8 cellular contexts compared by ENCODE assay signal in the genomic region with DNA sequence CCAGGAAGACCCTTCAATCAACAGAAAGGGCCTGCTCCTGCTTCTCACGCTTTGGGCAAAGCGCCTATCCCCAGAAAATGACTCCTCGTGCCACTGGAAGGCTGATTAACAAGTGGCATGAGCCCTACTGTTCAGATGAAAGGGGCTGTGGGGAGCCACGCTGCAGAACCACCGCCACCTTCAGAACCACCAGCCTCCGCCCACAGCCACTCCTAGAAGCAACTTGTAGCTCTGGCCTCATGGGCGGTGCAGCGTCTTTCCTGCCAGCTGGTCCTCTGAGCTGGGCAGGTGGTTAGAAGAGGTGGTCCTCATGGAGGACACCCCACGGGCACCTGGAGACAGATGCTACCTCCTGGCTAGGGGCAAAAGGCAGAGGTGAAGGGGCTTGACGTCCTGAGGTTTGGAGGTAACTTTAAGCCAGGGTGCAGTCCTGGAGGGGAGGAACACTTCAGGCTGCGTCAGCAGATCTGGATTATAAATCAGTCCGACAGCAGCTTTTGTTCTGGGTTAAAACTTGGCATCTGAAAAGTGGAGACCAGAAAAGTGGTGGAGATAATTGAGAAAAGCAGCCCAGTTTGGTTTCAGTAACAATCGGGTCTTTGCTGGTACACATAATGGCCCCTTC. TPM values are rescaled to one million over a fixed set of nuclear protein-coding genes. Genes with fewer than 3 reads are reported as not detected.
A peak's percentile ranks its signal among the peaks of the same experiment; 100 is the strongest.
DNase-seq lines count a peak whose midpoint lies in the region; ATAC-seq, FAIRE-seq and TF ChIP-seq lines count a peak whose summit lies in the region.

No MANE protein-coding gene starts in this region.

- CTCF ChIA-PET in A549 (lab: Yijun Ruan, JAX): interaction anchor here (0.8 to 3.3 kb wide), 5 partner anchors 9 to 80 kb away, joined by 3 to 13 read pairs (median 4); partner anchors contain the start of gene ANKRD39
- CTCF ChIA-PET in naive thymus-derived CD4-positive, alpha-beta T cell (lab: Charles Lee): interaction anchor here (0.6 to 1.9 kb wide), 7 partner anchors 13 to 339 kb away, joined by 3 to 12 read pairs (median 4); partner anchors contain the start of gene ANKRD39

- peaks cover 64% of the 10 kb centered on the region for H3K4me1 Mint-ChIP-seq in endothelial cell (ENCODE audit: unreplicated experiment)
- peaks cover 29 to 67% (median 55%) of the 10 kb centered on the region in 7 donors for H3K4me1 Mint-ChIP-seq in naive thymus-derived CD4-positive, alpha-beta T cell
- H3K4me1 Mint-ChIP-seq in type B pancreatic cell (ENCODE audit: unreplicated experiment): peaks cover 32% of the 10 kb centered on the region

- intact Hi-C loops in naive thymus-derived CD4-positive, alpha-beta T cell (cut with micrococcal nuclease): loop anchor here (1.0 to 2.0 kb wide), 7 partner anchors 12 to 92 kb away; partner anchors contain the start of gene ANKRD39 (in 1 of the 2)

- POLR2A ChIA-PET in A549 (lab: Yijun Ruan, JAX): no interaction called here
- POLR2A ChIA-PET in naive thymus-derived CD4-positive, alpha-beta T cell (lab: Charles Lee): interaction anchor here (0.7 to 5.9 kb wide), 24 partner anchors 9 to 92 kb away, joined by 3 to 76 read pairs (median 3); partner anchors contain the start of gene ANKRD39

- H3K27me3 Mint-ChIP-seq in endothelial cell (ENCODE audit: unreplicated experiment) (peaks cover 30% of the 10 kb centered on the region), type B pancreatic cell (no peaks in the 10 kb centered on the region)
- peaks cover 0 to 15% (median 0%) of the 10 kb centered on the region in 5 donors for H3K27me3 Mint-ChIP-seq in naive thymus-derived CD4-positive, alpha-beta T cell

- TF ChIP-seq EP300 in A549 (IDR thresholded peaks at IDR 0.05) (no peak), Ishikawa (IDR thresholded peaks at IDR 0.05; ENCODE audit: borderline replicate concordance) (no peak)

- H3K36me3 ChIP-seq in naive thymus-derived CD4-positive, alpha-beta T cell (ENCODE audit: control insufficient read depth in 2 of 3, insufficient read depth in 3 of 3, low read length in 3 of 3): peaks cover 0 to 15% (median 0%) of the 10 kb centered on the region in 3 experiments

- H3K4me1 ChIP-seq in A549: peaks cover 13% of the 10 kb centered on the region
- peaks cover 24 to 38% of the 10 kb centered on the region in 2 donors for H3K4me1 ChIP-seq in naive thymus-derived CD4-positive, alpha-beta T cell (ENCODE audit: control insufficient read depth in 2 of 2, insufficient read depth in 2 of 2, low read length in 2 of 2)

- H3K9me3 ChIP-seq in A549: no peaks in the 10 kb centered on the region
- H3K9me3 ChIP-seq in naive thymus-derived CD4-positive, alpha-beta T cell (ENCODE audit: control insufficient read depth in 2 of 3, low read length in 3 of 3): no peaks in the 10 kb centered on the region

- TF ChIP-seq CTCF in A549 (IDR thresholded peaks at IDR 0.05): no peak
- no peak for TF ChIP-seq CTCF in endothelial cell (IDR thresholded peaks at IDR 0.05; ENCODE audit: unreplicated experiment)
- no peak for TF ChIP-seq CTCF in type B pancreatic cell (conservative IDR thresholded peaks at IDR 0.05)

- H3K9me3 Mint-ChIP-seq in endothelial cell (ENCODE audit: unreplicated experiment): no peaks in the 10 kb centered on the region
- no peaks in the 10 kb centered on the region for H3K9me3 Mint-ChIP-seq in naive thymus-derived CD4-positive, alpha-beta T cell
- no peaks in the 10 kb centered on the region for H3K9me3 Mint-ChIP-seq in type B pancreatic cell

- FAIRE-seq in A549 (lab: Jason Lieb, UNC): no peak

- peak overlapping the region; percentile 100; the same call in 2 of the 3 replicates for H3K4me3 ChIP-seq in A549
- H3K4me3 ChIP-seq in naive thymus-derived CD4-positive, alpha-beta T cell (ENCODE audit: low read length): peak overlapping the region; percentile 52

- DNase-seq in A549 (ENCODE audit: low read depth in 1 of 2, low spot score in 1 of 2) (peak in 1 of 2 experiments; percentile 31), endothelial cell (ENCODE audit: low spot score) (no peak), type B pancreatic cell (ENCODE audit: extremely low spot score, unreplicated experiment) (no peak), GM19238 (ENCODE audit: insufficient read length, low spot score) (no peak)
- DNase-seq in activated CD8-positive, alpha-beta memory T cell treated with anti-CD3 and anti-CD28 coated beads for 24 hours: peak; percentile 81
- peak; percentile 45 to 76 (median 72) for DNase-seq in naive thymus-derived CD4-positive, alpha-beta T cell

- peaks cover 31% of the 10 kb centered on the region for H3K36me3 Mint-ChIP-seq in endothelial cell (ENCODE audit: low read depth, unreplicated experiment)
- peaks cover 0 to 8% (median 0%) of the 10 kb centered on the region in 5 donors for H3K36me3 Mint-ChIP-seq in naive thymus-derived CD4-positive, alpha-beta T cell
- peaks cover under 1% of the 10 kb centered on the region for H3K36me3 Mint-ChIP-seq in type B pancreatic cell

- peak overlapping the region; percentile 86 for H3K27ac Mint-ChIP-seq in endothelial cell (ENCODE audit: unreplicated experiment)
- H3K27ac Mint-ChIP-seq in naive thymus-derived CD4-positive, alpha-beta T cell: peak overlapping the region; percentile 81 to 98 (median 91)
- peak overlapping the region; percentile 96 for H3K27ac Mint-ChIP-seq in type B pancreatic cell

- ATAC-seq in A549: no peak
- ATAC-seq in naive thymus-derived CD4-positive, alpha-beta T cell: peak; percentile 73
- ATAC-seq in GM19023 (IDR thresholded peaks at IDR 0.05; ENCODE audit: unreplicated experiment): no peak

- no peak for TF ChIP-seq POLR2A in A549 (IDR thresholded peaks at IDR 0.05; ENCODE audit: low read length)

- peak overlapping the region; percentile 90 for H3K4me2 ChIP-seq in A549

- H3K27me3 ChIP-seq in naive thymus-derived CD4-positive, alpha-beta T cell (ENCODE audit: control insufficient read depth in 2 of 2, insufficient read depth in 2 of 2, low read length in 2 of 2): no peaks in the 10 kb centered on the region

- H3K4me3 Mint-ChIP-seq in endothelial cell (ENCODE audit: unreplicated experiment) (peak overlapping the region; percentile 94), type B pancreatic cell (peak overlapping the region; percentile 93)
- H3K4me3 Mint-ChIP-seq in naive thymus-derived CD4-positive, alpha-beta T cell: peak overlapping the region; percentile 83 to 96 (median 88)

- H3K27ac ChIP-seq in A549: peak overlapping the region; percentile 99 to 100; a peak in 5 of 6 replicates
- H3K27ac ChIP-seq in naive thymus-derived CD4-positive, alpha-beta T cell (ENCODE audit: low read depth, low read length): peak overlapping the region; percentile 85

- WGBS in A549 (ENCODE audit: missing lambda C conversion rate): 64% methylated on average over 13 of the region's 13 CpGs

- TF ChIP-seq RAD21 in A549 (conservative IDR thresholded peaks at IDR 0.05 in 1 of 2, IDR thresholded peaks at IDR 0.05 in 1 of 2) (no peak), Ishikawa (IDR thresholded peaks at IDR 0.05; ENCODE audit: low read depth) (no peak)

TF ChIP-seq in A549, 52 proteins besides CTCF, POLR2A, EP300 and RAD21 (continues in another document):
- no peak for TF ChIP-seq MAZ (IDR thresholded peaks at IDR 0.05; ENCODE audit: borderline replicate concordance, low read depth, low read length)

TF ChIP-seq in Ishikawa, 13 proteins besides CTCF, POLR2A, EP300 and RAD21 (continues in another document):
- TF ChIP-seq CREB1 (IDR thresholded peaks at IDR 0.05; ENCODE audit: low read depth) (no peak), TCF12 (IDR thresholded peaks at IDR 0.05; ENCODE audit: low read depth) (no peak)

RNA-seq across cellular contexts. Expression of gene SEMA4C, which starts 0.9 kb away (rescaled TPM):
- 11.0 and 16.4 TPM in 2 replicates for polyA plus RNA-seq in A549 (2011; rRNA removed)
- polyA plus RNA-seq in A549 (2012; cell fraction: cytosol; rRNA removed): 14.2 and 18.5 TPM in 2 replicates
- polyA plus RNA-seq in A549 (2012; cell fraction: nucleus; rRNA removed): 55.6 and 61.2 TPM in 2 replicates
- 12.3 to 15.1 TPM (median 14.4 TPM) in 3 replicates for polyA plus RNA-seq in A549 (2017; fragmentation: RNase III; extraction: RNeasy Plus Mini Kit Qiagen cat#74134 plus additional on column Dnase treatment)
- 21.6 and 27.6 TPM in 2 replicates for polyA minus RNA-seq in A549 (2011; rRNA and poly(A)+ RNA removed)
- 279 TPM for total RNA-seq in endothelial cell (ENCODE audit: unreplicated experiment)
- 10 to 100 TPM; 33.5 to 74.7 (median 44.1) TPM for total RNA-seq in naive thymus-derived CD4-positive, alpha-beta T cell
- polyA plus RNA-seq in naive thymus-derived CD4-positive, alpha-beta T cell: 1 to 10 TPM; 3.1 to 5.1 TPM
- 45.5 and 58.1 TPM in 2 replicates for total RNA-seq in type B pancreatic cell (ENCODE audit: low replicate concordance)

RNA-seq across cellular contexts. Expression of gene ANKRD39, which starts 12.9 kb away (rescaled TPM):
- polyA plus RNA-seq in A549 (2011; rRNA removed) (6.3 and 6.4 TPM in 2 replicates), A549 (2017; fragmentation: RNase III; extraction: RNeasy Plus Mini Kit Qiagen cat#74134 plus additional on column Dnase treatment) (16.4 to 16.5 TPM (median 16.5 TPM) in 3 replicates)
- polyA plus RNA-seq in A549 (2012; cell fraction: cytosol; rRNA removed): 20.8 and 24.3 TPM in 2 replicates
- polyA plus RNA-seq in A549 (2012; cell fraction: nucleus; rRNA removed): 27.9 and 33.4 TPM in 2 replicates
- polyA minus RNA-seq in A549 (2011; rRNA and poly(A)+ RNA removed): 4.3 and 6.2 TPM in 2 replicates
- total RNA-seq in endothelial cell (ENCODE audit: unreplicated experiment) (14.9 TPM), type B pancreatic cell (ENCODE audit: low replicate concordance) (16.6 and 17.7 TPM in 2 replicates)
- total RNA-seq in naive thymus-derived CD4-positive, alpha-beta T cell: 10 to 100 TPM; 12.0 to 38.4 (median 16.4) TPM
- 10 to 100 TPM; 15.6 to 19.9 TPM for polyA plus RNA-seq in naive thymus-derived CD4-positive, alpha-beta T cell

RNA-seq across cellular contexts. Expression of gene ANKRD23, which starts 26.9 kb away (rescaled TPM):
- polyA plus RNA-seq in A549 (2011; rRNA removed) (1.6 and 1.9 TPM in 2 replicates), A549 (2017; fragmentation: RNase III; extraction: RNeasy Plus Mini Kit Qiagen cat#74134 plus additional on column Dnase treatment) (2.1 to 2.5 TPM (median 2.4 TPM) in 3 replicates)
- polyA plus RNA-seq in A549 (2012; cell fraction: cytosol; rRNA removed): 2.4 and 3.1 TPM in 2 replicates
- polyA plus RNA-seq in A549 (2012; cell fraction: nucleus; rRNA removed): 23.4 and 25.4 TPM in 2 replicates
- 3.5 and 3.8 TPM in 2 replicates for polyA minus RNA-seq in A549 (2011; rRNA and poly(A)+ RNA removed)
- total RNA-seq in endothelial cell (ENCODE audit: unreplicated experiment) (4.7 TPM), type B pancreatic cell (ENCODE audit: low replicate concordance) (6.1 and 8.1 TPM in 2 replicates)
- total RNA-seq in naive thymus-derived CD4-positive, alpha-beta T cell: 10 to 100 TPM in 4 of 5 experiments, 1 to 10 TPM in 1; 9.4 to 19.8 (median 17.8) TPM
- polyA plus RNA-seq in naive thymus-derived CD4-positive, alpha-beta T cell: under 1 TPM; 0.64 to 0.87 TPM

RNA-seq across cellular contexts. Expression of gene CNNM3, which starts 54.7 kb away (rescaled TPM):
- 11.8 and 13.6 TPM in 2 replicates for polyA plus RNA-seq in A549 (2011; rRNA removed)
- polyA plus RNA-seq in A549 (2012; cell fraction: cytosol; rRNA removed): 21.7 and 24.2 TPM in 2 replicates
- 36.8 and 49.9 TPM in 2 replicates for polyA plus RNA-seq in A549 (2012; cell fraction: nucleus; rRNA removed)
- 13.2 to 15.3 TPM (median 14.1 TPM) in 3 replicates for polyA plus RNA-seq in A549 (2017; fragmentation: RNase III; extraction: RNeasy Plus Mini Kit Qiagen cat#74134 plus additional on column Dnase treatment)
- 27.2 and 43.9 TPM in 2 replicates for polyA minus RNA-seq in A549 (2011; rRNA and poly(A)+ RNA removed)
- total RNA-seq in endothelial cell (ENCODE audit: unreplicated experiment): 14.7 TPM
- 10 to 100 TPM; 32.1 to 51.5 (median 44.6) TPM for total RNA-seq in naive thymus-derived CD4-positive, alpha-beta T cell
- polyA plus RNA-seq in naive thymus-derived CD4-positive, alpha-beta T cell: 1 to 10 TPM; 4.0 to 5.8 TPM
- 28.3 and 30.8 TPM in 2 replicates for total RNA-seq in type B pancreatic cell (ENCODE audit: low replicate concordance)

Comparison
In these comparisons a context has a peak if more than half of its experiments do, and no peak if none do; other contexts are left out.
1. DNase-seq: peak in activated CD8-positive, alpha-beta memory T cell treated with anti-CD3 and anti-CD28 coated beads for 24 hours (single experiment) and naive thymus-derived CD4-positive, alpha-beta T cell (9 of 9); none in endothelial cell (single experiment), type B pancreatic cell (single experiment) and GM19238 (single experiment).
2. Peak in every context shown above with its lines, with median percentiles within 50 percentile points of each other: H3K27ac Mint-ChIP-seq and H3K4me3 Mint-ChIP-seq.